Comparison of ENCODE assay signal across 9 cellular contexts in genomic region chr1:156725683-156726280, GRCh38. TPM values are rescaled to one million over a fixed set of nuclear protein-coding genes. Genes with fewer than 3 reads are reported as not detected.
DNase-seq lines count a peak whose midpoint lies in the region; ATAC-seq and TF ChIP-seq lines count a peak whose summit lies in the region.
"Had no signal": no experiment of that assay in that cellular context is flagged by ENCODE, and none has a peak within 500 bp of the region (broad histone marks: within the 10 kb centered on the region; RNA-seq: fewer than 3 reads in every experiment).

No MANE protein-coding gene starts in this region.

- H3K9me3 Mint-ChIP-seq in activated B cell treated with CpG ODN at 0.5 μM for 24 hours, result no peaks in the 10 kb centered on the region
- H3K9me3 Mint-ChIP-seq: stimulated activated naive CD8-positive, alpha-beta T cell treated with anti-CD3 and anti-CD28 coated beads, Interleukin-15, Interleukin-2, amounts not matched to agents 100 ng/mL and 50 ng/mL, for 24 hours had no signal

- peak; percentile 92 for DNase-seq in EH (ENCODE audit: low read depth)
- DNase-seq in NCI-H226, result peak; percentile 72
- peak; percentile 78 for DNase-seq in activated B cell treated with CpG ODN at 0.5 μM for 24 hours
- peak; percentile 97 for DNase-seq in cerebellar cortex (ENCODE audit: low spot score)
- DNase-seq in kidney glomerular epithelial cell (lab: John Stamatoyannopoulos, UW), result peak; percentile 83
- DNase-seq in stimulated activated CD4-positive, alpha-beta T cell treated with anti-CD3 and anti-CD28 coated beads, Interleukin-12 subunit alpha, Interleukin-12 subunit beta, amount 100 ng/mL, for 4 hours, result peak; percentile 73

- H3K27ac Mint-ChIP-seq in activated B cell treated with CpG ODN at 0.5 μM for 24 hours, result no peak overlapping the region
- H3K27ac Mint-ChIP-seq: stimulated activated naive CD8-positive, alpha-beta T cell treated with anti-CD3 and anti-CD28 coated beads, Interleukin-15, Interleukin-2, amounts not matched to agents 100 ng/mL and 50 ng/mL, for 24 hours had no signal

- H3K27me3 Mint-ChIP-seq in activated B cell treated with CpG ODN at 0.5 μM for 24 hours, result no peaks in the 10 kb centered on the region
- H3K27me3 Mint-ChIP-seq: stimulated activated naive CD8-positive, alpha-beta T cell treated with anti-CD3 and anti-CD28 coated beads, Interleukin-15, Interleukin-2, amounts not matched to agents 100 ng/mL and 50 ng/mL, for 24 hours had no signal

- POLR2A ChIA-PET in activated B cell treated with CpG ODN at 0.5 μM for 24 hours (lab: Charles Lee), result interaction anchor here (0.6 to 7.4 kb wide), 10 partner anchors 17 to 134 kb away, joined by 3 to 153 read pairs (median 8); partner anchors contain the start of genes CRABP2, HDGF, MRPL24 and NTRK1

- H3K4me1 Mint-ChIP-seq in activated B cell treated with CpG ODN at 0.5 μM for 24 hours, result peaks cover 25% of the 10 kb centered on the region

- H3K36me3 Mint-ChIP-seq in activated B cell treated with CpG ODN at 0.5 μM for 24 hours (ENCODE audit: low read depth), result peaks cover 46% of the 10 kb centered on the region

- peak; percentile 83 for TF ChIP-seq CTCF in activated B cell treated with CpG ODN at 0.5 μM for 24 hours (IDR thresholded peaks at IDR 0.05)

- ATAC-seq in HG02798 (IDR thresholded peaks at IDR 0.05; ENCODE audit: poor library complexity, unreplicated experiment), result peak; percentile 41
- ATAC-seq in activated B cell treated with CpG ODN at 0.5 μM for 24 hours (ENCODE audit: low read depth), result peak; percentile 40
- no peak for ATAC-seq in HG02763 (IDR thresholded peaks at IDR 0.05; ENCODE audit: unreplicated experiment)

- CTCF ChIA-PET in activated B cell treated with CpG ODN at 0.5 μM for 24 hours (lab: Charles Lee), result interaction anchor here (0.6 to 6.5 kb wide), 40 partner anchors 9 to 233 kb away, joined by 3 to 182 read pairs (median 6); partner anchors contain the start of genes CRABP2, HDGF, INSRR and MRPL24

- H3K4me3 Mint-ChIP-seq in activated B cell treated with CpG ODN at 0.5 μM for 24 hours, result no peak overlapping the region
- H3K4me3 Mint-ChIP-seq: stimulated activated naive CD8-positive, alpha-beta T cell treated with anti-CD3 and anti-CD28 coated beads, Interleukin-15, Interleukin-2, amounts not matched to agents 100 ng/mL and 50 ng/mL, for 24 hours had no signal

- intact Hi-C loops in activated B cell treated with CpG ODN at 0.5 μM for 24 hours (cut with micrococcal nuclease), result loop anchor here (1.0 kb wide), 5 partner anchors 19 to 135 kb away; partner anchors contain the start of gene NTRK1

RNA-seq across cellular contexts. Expression of gene METTL25B, which starts 2.5 kb away (rescaled TPM):
- total RNA-seq in activated B cell treated with CpG ODN at 0.5 μM for 24 hours, result 54.5 and 56.7 TPM in 2 replicates

RNA-seq across cellular contexts. Expression of gene ISG20L2, which starts 2.8 kb away (rescaled TPM):
- 50.8 and 53.0 TPM in 2 replicates for total RNA-seq in activated B cell treated with CpG ODN at 0.5 μM for 24 hours

RNA-seq across cellular contexts. Expression of gene MRPL24, which starts 15.1 kb away (rescaled TPM):
- total RNA-seq in activated B cell treated with CpG ODN at 0.5 μM for 24 hours, result 65.8 and 83.7 TPM in 2 replicates

RNA-seq across cellular contexts. Expression of gene CRABP2, which starts 20.4 kb away (rescaled TPM):
- total RNA-seq in activated B cell treated with CpG ODN at 0.5 μM for 24 hours, result 0.55 and 0.66 TPM in 2 replicates

RNA-seq across cellular contexts. Expression of gene HDGF, which starts 25.7 kb away (rescaled TPM):
- total RNA-seq in activated B cell treated with CpG ODN at 0.5 μM for 24 hours, result 107 and 113 TPM in 2 replicates
